ENCODE assay signal across 12 cellular contexts in genomic region chr6:139841794-139842215, GRCh38.
DNase-seq lines count a peak whose midpoint lies in the region; ATAC-seq lines count a peak whose summit lies in the region.
"Had no signal": no experiment of that assay in that cellular context is flagged by ENCODE, and none has a peak within 500 bp of the region (broad histone marks: within the 10 kb centered on the region; RNA-seq: fewer than 3 reads in every experiment).

No MANE protein-coding gene starts in this region.

- no peaks in the 10 kb centered on the region for H3K36me3 ChIP-seq in MG63
- H3K36me3 ChIP-seq: heart left ventricle, ovary had no signal

- H3K9me3 ChIP-seq in MG63 = no peaks in the 10 kb centered on the region
- H3K9me3 ChIP-seq: ovary had no signal

- peak; percentile 87 for ATAC-seq in GM18858 (IDR thresholded peaks at IDR 0.05; ENCODE audit: unreplicated experiment)
- ATAC-seq in HG02571 (IDR thresholded peaks at IDR 0.05; ENCODE audit: unreplicated experiment) = peak; percentile 85
- peak; percentile 80 for ATAC-seq in HG03565 (IDR thresholded peaks at IDR 0.05; ENCODE audit: unreplicated experiment)
- ATAC-seq in left colon = peak; percentile 79
- ATAC-seq: T-helper 17 cell had no signal

- DNase-seq in left colon (no peak), foreskin melanocyte (no peak), T1000 (lab: John Stamatoyannopoulos, UW) (no peak), MG63 (no peak), NCI-H69 (lab: John Stamatoyannopoulos, UW) (no peak)
- DNase-seq: heart left ventricle, KG1, ovary, T-helper 17 cell had no signal

- H3K27me3 ChIP-seq in MG63 = no peaks in the 10 kb centered on the region
- H3K27me3 ChIP-seq: heart left ventricle, ovary had no signal

- H3K4me3 ChIP-seq in MG63 = no peak overlapping the region
- H3K4me3 ChIP-seq: heart left ventricle, ovary had no signal

- intact Hi-C loops in left colon (cut with DNase I, micrococcal nuclease) = no loop called here
